In genomic region chr17:27805520-27806146, GRCh38 we compare ENCODE assay signal across 8 cellular contexts.
DNase-seq lines count a peak whose midpoint lies in the region.

No MANE protein-coding gene starts in this region.

- peak; percentile 94 for DNase-seq in Ammon's horn (ENCODE audit: low spot score)
- peak; percentile 63 for DNase-seq in GM19238 (ENCODE audit: insufficient read length, low spot score)
- peak in 70 of 76 experiments; percentile 11 to 80 (median 55) for DNase-seq in HUDEP-2 (lab: John Stamatoyannopoulos, UW; ENCODE audit: unreplicated experiment in 76 of 76)
- peak; percentile 58 to 79 for DNase-seq in NOMO-1 (lab: John Stamatoyannopoulos, UW; ENCODE audit: unreplicated experiment in 2 of 2)
- DNase-seq in activated CD8-positive, alpha-beta memory T cell treated with anti-CD3 and anti-CD28 coated beads, Interleukin-2, amount 50 U/mL, for 24 hours (ENCODE audit: extremely low read depth), result peak; percentile 50
- DNase-seq in epithelial cell of prostate (ENCODE audit: low read depth, low spot score), result peak; percentile 31
- peak; percentile 61 for DNase-seq in stimulated activated CD8-positive, alpha-beta memory T cell treated with anti-CD3 and anti-CD28 coated beads, Interleukin-4, amount 100 ng/mL, for 24 hours (ENCODE audit: low read depth)

- peaks cover 17% of the 10 kb centered on the region for H3K4me1 ChIP-seq in mucosa of stomach (ENCODE audit: control insufficient read depth, insufficient read depth, low read length)

- H3K4me3 ChIP-seq in mucosa of stomach (ENCODE audit: low read length), result peak overlapping the region; percentile 56

- no peak overlapping the region for H3K27ac ChIP-seq in epithelial cell of prostate

- H3K9me3 ChIP-seq in mucosa of stomach (ENCODE audit: control insufficient read depth, low read length), result no peaks in the 10 kb centered on the region

- H3K27me3 ChIP-seq in mucosa of stomach (ENCODE audit: control insufficient read depth, insufficient read depth, low read length), result no peaks in the 10 kb centered on the region

- H3K9ac ChIP-seq in mucosa of stomach (ENCODE audit: low read length), result peak overlapping the region; percentile 71

- H3K36me3 ChIP-seq in mucosa of stomach (ENCODE audit: control insufficient read depth, insufficient read depth, low read length), result no peaks in the 10 kb centered on the region

Comparison
In these comparisons a context has a peak if more than half of its experiments do, and no peak if none do; other contexts are left out.
1. DNase-seq: peak in every context shown above with its lines; median percentile 94 in Ammon's horn; 68 in NOMO-1; 63 in GM19238; 61 in stimulated activated CD8-positive, alpha-beta memory T cell treated with anti-CD3 and anti-CD28 coated beads, Interleukin-4, amount 100 ng/mL, for 24 hours; 55 in HUDEP-2; 50 in activated CD8-positive, alpha-beta memory T cell treated with anti-CD3 and anti-CD28 coated beads, Interleukin-2, amount 50 U/mL, for 24 hours; 31 in epithelial cell of prostate.